ENCODE assay signal across 22 cellular contexts in the genomic region with DNA sequence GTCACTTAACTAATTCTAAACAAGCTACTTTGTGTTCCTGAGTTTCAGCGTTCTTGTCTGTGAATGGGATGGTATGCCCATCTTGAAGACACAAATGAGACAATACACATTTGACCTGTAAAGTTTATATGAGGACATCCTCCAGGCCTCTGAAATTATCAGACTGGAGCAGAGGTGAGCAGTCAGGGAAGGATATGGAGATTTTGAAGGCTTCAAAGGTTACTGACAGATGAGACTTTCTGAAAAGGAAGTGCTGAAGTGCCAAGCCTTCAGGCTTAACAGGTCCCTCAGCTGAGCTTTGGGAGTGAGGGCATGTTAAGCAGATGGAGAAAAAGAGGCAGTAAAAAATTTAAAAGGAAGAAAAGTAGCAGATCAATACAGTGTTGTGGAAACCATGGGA.
"Had no signal": no experiment of that assay in that cellular context is flagged by ENCODE, and none has a peak within 500 bp of the region (broad histone marks: within the 10 kb centered on the region; RNA-seq: fewer than 3 reads in every experiment).

No MANE protein-coding gene starts in this region.

- ATAC-seq: activated CD8-positive, alpha-beta memory T cell treated with anti-CD3 and anti-CD28 coated beads, Interleukin-2, amount 10 ng/mL, durations not matched to agents 7 days and 5 days; activated CD8-positive, alpha-beta T cell treated with anti-CD3 and anti-CD28 coated beads for 36 hours; left ventricle myocardium superior; naive thymus-derived CD8-positive, alpha-beta T cell; right cardiac atrium; T-cell had no signal

- H3K27ac Mint-ChIP-seq: activated B cell treated with CpG ODN at 0.5 μM for 24 hours; activated CD8-positive, alpha-beta memory T cell treated with anti-CD3 and anti-CD28 coated beads, Interleukin-2, amount 10 ng/mL, durations not matched to agents 7 days and 5 days; activated CD8-positive, alpha-beta T cell treated with anti-CD3 and anti-CD28 coated beads for 36 hours; activated naive CD4-positive, alpha-beta T cell treated with anti-CD3 and anti-CD28 coated beads for 36 hours; activated naive CD8-positive, alpha-beta T cell treated with anti-CD3 and anti-CD28 coated beads, Interleukin-2, amount 10 ng/mL, durations not matched to agents 7 days and 5 days; neural progenitor cell; stimulated activated naive CD8-positive, alpha-beta T cell treated with anti-CD3 and anti-CD28 coated beads, Interleukin-15, Interleukin-2, amounts not matched to agents 100 ng/mL and 50 ng/mL, for 24 hours; T-cell; T-helper 2 cell treated with Interferon-gamma antibody and Interleukin-4, amounts not matched to agents 5 μg/mL and 100 μg/mL, for 36 hours had no signal

- H3K36me3 ChIP-seq: neural progenitor cell, thoracic aorta had no signal

- H3K27ac ChIP-seq: neural progenitor cell, thoracic aorta had no signal

- H3K27me3 Mint-ChIP-seq: activated B cell treated with CpG ODN at 0.5 μM for 24 hours; activated CD8-positive, alpha-beta memory T cell treated with anti-CD3 and anti-CD28 coated beads, Interleukin-2, amount 10 ng/mL, durations not matched to agents 7 days and 5 days; activated CD8-positive, alpha-beta T cell treated with anti-CD3 and anti-CD28 coated beads for 36 hours; activated naive CD8-positive, alpha-beta T cell treated with anti-CD3 and anti-CD28 coated beads, Interleukin-2, amount 10 ng/mL, durations not matched to agents 7 days and 5 days; naive thymus-derived CD8-positive, alpha-beta T cell; stimulated activated naive CD8-positive, alpha-beta T cell treated with anti-CD3 and anti-CD28 coated beads, Interleukin-15, Interleukin-2, amounts not matched to agents 100 ng/mL and 50 ng/mL, for 24 hours; T-cell had no signal

- H3K4me1 Mint-ChIP-seq: activated B cell treated with CpG ODN at 0.5 μM for 24 hours, T-cell had no signal

- H3K4me1 ChIP-seq: neural progenitor cell had no signal

- H3K27me3 ChIP-seq: neural progenitor cell had no signal

- H3K9me3 Mint-ChIP-seq: activated B cell treated with CpG ODN at 0.5 μM for 24 hours; activated CD8-positive, alpha-beta T cell treated with anti-CD3 and anti-CD28 coated beads for 36 hours; activated naive CD4-positive, alpha-beta T cell treated with anti-CD3 and anti-CD28 coated beads for 36 hours; activated naive CD8-positive, alpha-beta T cell treated with anti-CD3 and anti-CD28 coated beads, Interleukin-2, amount 10 ng/mL, durations not matched to agents 7 days and 5 days; naive thymus-derived CD8-positive, alpha-beta T cell; neural progenitor cell; stimulated activated naive CD8-positive, alpha-beta T cell treated with anti-CD3 and anti-CD28 coated beads, Interleukin-15, Interleukin-2, amounts not matched to agents 100 ng/mL and 50 ng/mL, for 24 hours; T-cell; T-helper 2 cell treated with Interferon-gamma antibody and Interleukin-4, amounts not matched to agents 5 μg/mL and 100 μg/mL, for 36 hours had no signal

- H3K4me3 Mint-ChIP-seq: activated B cell treated with CpG ODN at 0.5 μM for 24 hours; activated CD8-positive, alpha-beta memory T cell treated with anti-CD3 and anti-CD28 coated beads, Interleukin-2, amount 10 ng/mL, durations not matched to agents 7 days and 5 days; activated CD8-positive, alpha-beta T cell treated with anti-CD3 and anti-CD28 coated beads for 36 hours; activated naive CD4-positive, alpha-beta T cell treated with anti-CD3 and anti-CD28 coated beads for 36 hours; activated naive CD8-positive, alpha-beta T cell treated with anti-CD3 and anti-CD28 coated beads, Interleukin-2, amount 10 ng/mL, durations not matched to agents 7 days and 5 days; naive thymus-derived CD8-positive, alpha-beta T cell; neural progenitor cell; stimulated activated naive CD8-positive, alpha-beta T cell treated with anti-CD3 and anti-CD28 coated beads, Interleukin-15, Interleukin-2, amounts not matched to agents 100 ng/mL and 50 ng/mL, for 24 hours; T-cell; T-helper 2 cell treated with Interferon-gamma antibody and Interleukin-4, amounts not matched to agents 5 μg/mL and 100 μg/mL, for 36 hours had no signal

- H3K9me3 ChIP-seq: thoracic aorta had no signal

- H3K4me3 ChIP-seq: neural progenitor cell, thoracic aorta had no signal

- DNase-seq: activated B cell treated with CpG ODN at 0.5 μM for 24 hours; activated CD4-positive, alpha-beta T cell treated with anti-CD3 and anti-CD28 coated beads, Interleukin-2, amount 50 U/mL, for 1 hour; activated CD8-positive, alpha-beta memory T cell treated with anti-CD3 and anti-CD28 coated beads, Interleukin-2, amount 10 ng/mL, durations not matched to agents 7 days and 5 days; activated CD8-positive, alpha-beta T cell treated with anti-CD3 and anti-CD28 coated beads for 36 hours; activated effector memory CD4-positive, alpha-beta T cell treated with anti-CD3 and anti-CD28 coated beads, Interleukin-2, amount 50 U/mL, for 16 hours; activated naive CD4-positive, alpha-beta T cell treated with anti-CD3 and anti-CD28 coated beads for 36 hours; activated naive CD8-positive, alpha-beta T cell treated with anti-CD3 and anti-CD28 coated beads, Interleukin-2, amount 10 ng/mL, durations not matched to agents 7 days and 5 days; amniotic stem cell; caudate nucleus; left ventricle myocardium superior; mammary epithelial cell; midbrain; naive thymus-derived CD8-positive, alpha-beta T cell; occipital lobe; right cardiac atrium; stimulated activated CD4-positive, alpha-beta T cell treated with anti-CD3 and anti-CD28 coated beads, Interleukin-2, amount 100 ng/mL, for 48 hours; T-cell; trophoblast cell had no signal
